18 cellular contexts compared by ENCODE assay signal in the genomic region with DNA sequence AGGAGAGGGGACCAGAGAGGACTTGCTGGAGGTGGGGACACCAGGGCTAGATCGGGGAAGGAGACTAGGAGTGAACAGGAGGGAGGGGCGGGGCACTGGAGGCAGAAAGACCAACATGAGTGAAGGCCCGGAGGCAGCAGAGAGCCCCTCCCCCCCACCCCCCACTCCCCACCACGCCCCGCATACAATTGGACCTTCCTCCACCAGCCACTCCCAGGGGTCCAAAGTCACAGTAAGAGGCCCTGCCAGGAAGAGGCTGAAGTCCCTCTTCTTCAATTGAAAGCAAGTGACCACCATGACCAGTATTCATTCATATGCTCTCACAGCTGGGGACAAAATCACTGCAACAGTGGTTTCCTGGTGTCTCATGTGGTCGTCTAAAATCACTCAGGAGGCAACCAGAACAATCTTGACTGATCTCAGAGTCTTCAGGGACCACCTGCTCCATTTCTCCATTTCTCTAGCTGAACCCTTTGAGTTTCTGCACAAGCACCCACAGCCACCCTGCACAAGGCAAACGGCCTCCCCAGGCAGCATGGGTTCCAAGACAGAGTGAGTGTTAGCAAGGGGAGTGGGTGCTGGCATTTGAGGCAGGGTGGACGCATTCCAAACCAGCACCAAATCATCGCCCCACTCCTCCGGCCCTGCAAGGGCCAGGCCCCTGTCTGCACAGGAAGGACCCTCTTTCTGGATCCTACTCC. TPM values are rescaled to one million over a fixed set of nuclear protein-coding genes. Genes with fewer than 3 reads are reported as not detected.
A peak's percentile ranks its signal among the peaks of the same experiment; 100 is the strongest.
DNase-seq lines count a peak whose midpoint lies in the region; ATAC-seq and TF ChIP-seq lines count a peak whose summit lies in the region.
"Had no signal": no experiment of that assay in that cellular context is flagged by ENCODE, and none has a peak within 500 bp of the region (broad histone marks: within the 10 kb centered on the region; RNA-seq: fewer than 3 reads in every experiment).

No MANE protein-coding gene starts in this region.

- WGBS in spleen, 5 donors, result 54 to 73% (median 60%) methylated on average over 6 to 10 of the region's 10 CpGs

- peaks cover 80% of the 10 kb centered on the region for H3K36me3 Mint-ChIP-seq in activated T-cell treated with anti-CD3 and anti-CD28 coated beads, Interleukin-2, amount 50 U/mL, for 24 hours (ENCODE audit: low read depth)
- H3K36me3 Mint-ChIP-seq in T-cell, result peaks cover 68% of the 10 kb centered on the region

- H3K4me3 ChIP-seq in effector memory CD4-positive, alpha-beta T cell (ENCODE audit: insufficient read depth, low read depth, low read length, poor library complexity, severe bottlenecking), result no peak overlapping the region
- peak overlapping the region in 1 of 8 donors; percentile 2 for H3K4me3 ChIP-seq in spleen
- H3K4me3 ChIP-seq: body of pancreas had no signal

- H3K4me1 ChIP-seq in effector memory CD4-positive, alpha-beta T cell (ENCODE audit: control insufficient read depth, insufficient read depth, low read length, poor library complexity, severe bottlenecking), result peaks cover 46% of the 10 kb centered on the region
- peaks cover 42 to 95% (median 59%) of the 10 kb centered on the region in 6 donors for H3K4me1 ChIP-seq in spleen
- H3K4me1 ChIP-seq: body of pancreas had no signal

- peak overlapping the region; percentile 98 for H3K27ac Mint-ChIP-seq in activated T-cell treated with anti-CD3 and anti-CD28 coated beads, Interleukin-2, amount 50 U/mL, for 24 hours
- H3K27ac Mint-ChIP-seq in T-cell, result peak overlapping the region; percentile 91 to 98

- no peak for TF ChIP-seq CTCF in spleen (IDR thresholded peaks at IDR 0.05 in 8 of 11, conservative IDR thresholded peaks at IDR 0.05 in 3 of 11)

- intact Hi-C loops in spleen (cut with DNase I; ENCODE audit: low total_unique reads), result no loop called here

- POLR2A ChIA-PET in T-cell (lab: Charles Lee), result interaction anchor here in 1 of 2 donors (0.6 kb wide), 1 partner anchor 1886 kb away, joined by 3 read pairs; no protein-coding TSS in a partner anchor

- no peaks in the 10 kb centered on the region for H3K27me3 ChIP-seq in effector memory CD4-positive, alpha-beta T cell (replicated peaks; ENCODE audit: control insufficient read depth, insufficient read depth, low read length, poor library complexity, severe bottlenecking)
- H3K27me3 ChIP-seq in spleen (replicated peaks in 1 of 7), result no peaks in the 10 kb centered on the region
- H3K27me3 ChIP-seq: body of pancreas had no signal

- H3K27me3 Mint-ChIP-seq in activated T-cell treated with anti-CD3 and anti-CD28 coated beads, Interleukin-2, amount 50 U/mL, for 24 hours, result no peaks in the 10 kb centered on the region
- H3K27me3 Mint-ChIP-seq in T-cell, result no peaks in the 10 kb centered on the region

- H3K4me3 Mint-ChIP-seq in activated T-cell treated with anti-CD3 and anti-CD28 coated beads, Interleukin-2, amount 50 U/mL, for 24 hours, result no peak overlapping the region
- peak overlapping the region in 2 of 3 donors; percentile 24 to 98 for H3K4me3 Mint-ChIP-seq in T-cell
- H3K4me3 Mint-ChIP-seq: activated T-cell treated with anti-CD3 and anti-CD28 coated beads, Interleukin-2, amount 50 U/mL, for 4 hours had no signal

- H3K36me3 ChIP-seq in effector memory CD4-positive, alpha-beta T cell (ENCODE audit: control insufficient read depth, insufficient read depth, low read length), result peaks cover 74% of the 10 kb centered on the region
- H3K36me3 ChIP-seq in spleen, result peaks cover 4 to 90% (median 71%) of the 10 kb centered on the region in 6 donors

- no peak for TF ChIP-seq POLR2A in spleen (IDR thresholded peaks at IDR 0.05)

- CTCF ChIA-PET in T-cell (lab: Charles Lee), result interaction anchor here in 1 of 2 donors (1.3 kb wide), 1 partner anchor 40 kb away, joined by 4 read pairs; no protein-coding TSS in a partner anchor

- no peaks in the 10 kb centered on the region for H3K9me3 Mint-ChIP-seq in activated T-cell treated with anti-CD3 and anti-CD28 coated beads, Interleukin-2, amount 50 U/mL, for 24 hours
- H3K9me3 Mint-ChIP-seq in T-cell, result no peaks in the 10 kb centered on the region
- H3K9me3 Mint-ChIP-seq: activated T-cell treated with anti-CD3 and anti-CD28 coated beads, Interleukin-2, amount 50 U/mL, for 4 hours had no signal

- H3K9me3 ChIP-seq in effector memory CD4-positive, alpha-beta T cell (ENCODE audit: control insufficient read depth, low read length), result no peaks in the 10 kb centered on the region
- no peaks in the 10 kb centered on the region for H3K9me3 ChIP-seq in spleen
- H3K9me3 ChIP-seq: body of pancreas, SK-N-SH had no signal

- peak overlapping the region; percentile 40 for H3K27ac ChIP-seq in effector memory CD4-positive, alpha-beta T cell (ENCODE audit: insufficient read depth, low read length, poor library complexity, severe bottlenecking)
- H3K27ac ChIP-seq in spleen, result peak overlapping the region; percentile 9 to 99 (median 68)
- H3K27ac ChIP-seq: body of pancreas had no signal

- DNase-seq in activated T-cell treated with anti-CD3 and anti-CD28 coated beads, Interleukin-2, amount 50 U/mL, for 24 hours, result no peak
- DNase-seq in activated T-cell treated with anti-CD3 and anti-CD28 coated beads, Interleukin-2, amount 50 U/mL, for 48 hours, result no peak
- DNase-seq in T-cell (no peak), spleen (no peak), DMS53 treated with DMSO at 0.1 percent for 48 hours (lab: John Stamatoyannopoulos, UW; ENCODE audit: unreplicated experiment) (no peak)
- DNase-seq in effector memory CD4-positive, alpha-beta T cell, result no peak
- DNase-seq: activated CD4-positive, CD25-positive, alpha-beta regulatory T cell; activated T-cell treated with anti-CD3 and anti-CD28 coated beads, Interleukin-2, amount 50 U/mL, for 4 hours; body of pancreas; left cardiac atrium; NCI-H1694 treated with DMSO at 0.1 percent for 48 hours; NCI-H510A; SK-N-SH; stimulated activated CD4-positive, alpha-beta T cell treated with anti-CD3 and anti-CD28 coated beads, Interleukin-15, amount 100 ng/mL, for 24 hours had no signal

- peaks cover 80% of the 10 kb centered on the region for H3K4me1 Mint-ChIP-seq in activated T-cell treated with anti-CD3 and anti-CD28 coated beads, Interleukin-2, amount 50 U/mL, for 24 hours (ENCODE audit: low read depth)
- peaks cover 71 to 86% (median 84%) of the 10 kb centered on the region in 3 donors for H3K4me1 Mint-ChIP-seq in T-cell

- ATAC-seq in T-cell (replicated peaks in 1 of 4), result no peak
- ATAC-seq in esophagus mucosa, result no peak
- ATAC-seq in GM21360 (IDR thresholded peaks at IDR 0.05; ENCODE audit: unreplicated experiment), result no peak
- ATAC-seq: activated T-cell treated with anti-CD3 and anti-CD28 coated beads, Interleukin-2, amount 50 U/mL, for 4 hours; body of pancreas; left cardiac atrium had no signal

RNA-seq across cellular contexts. Expression of a gene that starts 17.0 kb away (rescaled TPM):
- 1 to 10 TPM in 2 of 5 donors, under 1 TPM in 3; 0.20 to 5.5 (median 0.60) TPM for total RNA-seq in T-cell
- total RNA-seq in spleen, result 1 to 10 TPM in 1 of 7 donors, under 1 TPM in 5, not detected in 1; 0.30 to 1.1 (median 0.69) TPM
- under 1 TPM; 0.04 to 0.08 (median 0.06) TPM for polyA plus RNA-seq in spleen
- not detected for total RNA-seq in esophagus mucosa
- total RNA-seq: fibroblast of lung, left cardiac atrium, pulmonary artery endothelial cell had no signal
- polyA plus RNA-seq: fibroblast of lung had no signal

RNA-seq across cellular contexts. Expression of a gene that starts 17.2 kb away (rescaled TPM):
- total RNA-seq in T-cell (100 to 1,000 TPM; 529 to 586 (median 559) TPM), spleen (100 to 1,000 TPM; 473 to 747 (median 586) TPM), esophagus mucosa (9.1 TPM)
- polyA plus RNA-seq in spleen, result 100 to 1,000 TPM; 419 to 691 (median 502) TPM

Comparison
In these comparisons a context has a peak if more than half of its experiments do, and no peak if none do; other contexts are left out.
1. RNA of a gene that starts 17.2 kb away (total RNA-seq): 473 to 747 TPM in spleen and 529 to 586 TPM in T-cell; 9.1 TPM in esophagus mucosa (single experiment); every median in the first group is over 10 times any median in the second.